Comparison of ENCODE assay signal across 1 cellular context in the genomic region with DNA sequence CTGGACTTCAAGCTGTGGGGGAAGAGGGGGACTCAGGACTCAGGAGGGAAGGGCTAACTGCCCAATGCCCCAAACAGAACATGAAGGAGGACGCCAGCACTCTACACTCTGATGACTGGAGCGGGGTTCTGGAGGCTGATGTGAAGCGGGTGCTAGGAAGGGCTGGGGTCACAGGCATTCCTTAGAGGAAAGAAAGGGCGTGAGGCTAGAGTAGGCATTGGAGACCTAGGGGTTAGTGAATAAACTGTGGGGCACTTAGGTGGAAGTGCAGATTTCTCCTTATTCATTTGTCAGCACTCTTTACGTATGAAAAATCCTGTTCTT.
TF ChIP-seq lines count a peak whose summit lies in the region.

No MANE protein-coding gene starts in this region.

TF ChIP-seq in IMR-90, 13 proteins besides CTCF, POLR2A, EP300 and RAD21:
- TF ChIP-seq USF2 (IDR thresholded peaks at IDR 0.05; ENCODE audit: low read depth, low read length), result no peak
- TF ChIP-seq BHLHE40 (IDR thresholded peaks at IDR 0.05; ENCODE audit: low read depth, low read length), result no peak
- TF ChIP-seq CEBPB (IDR thresholded peaks at IDR 0.05; ENCODE audit: low read depth, low read length), result no peak
- no peak for TF ChIP-seq RFX5 (IDR thresholded peaks at IDR 0.05; ENCODE audit: low read depth, low read length)
- no peak for TF ChIP-seq MAFK (IDR thresholded peaks at IDR 0.05; ENCODE audit: low read depth, low read length)
- no peak for TF ChIP-seq FOS (IDR thresholded peaks at IDR 0.05; ENCODE audit: low read depth, low read length)
- TF ChIP-seq SMC3 (IDR thresholded peaks at IDR 0.05; ENCODE audit: low read depth, low read length), result no peak
- no peak for TF ChIP-seq NFE2L2 (IDR thresholded peaks at IDR 0.05; ENCODE audit: low read depth, low read length)
- no peak for TF ChIP-seq MXI1 (IDR thresholded peaks at IDR 0.05; ENCODE audit: borderline replicate concordance, low read depth, low read length)
- no peak for TF ChIP-seq MAZ (IDR thresholded peaks at IDR 0.05; ENCODE audit: borderline replicate concordance, low read depth, low read length)
- TF ChIP-seq ELK1 (IDR thresholded peaks at IDR 0.05; ENCODE audit: borderline replicate concordance, low read depth, low read length), result no peak
- no peak for TF ChIP-seq RCOR1 (IDR thresholded peaks at IDR 0.05; ENCODE audit: insufficient replicate concordance, low read length)
- TF ChIP-seq CHD1 (IDR thresholded peaks at IDR 0.05; ENCODE audit: low read depth, low read length), result no peak
